ENCODE assay signal across 7 cellular contexts in genomic region chr1:119139393-119139792, GRCh38. TPM values are rescaled to one million over a fixed set of nuclear protein-coding genes. Genes with fewer than 3 reads are reported as not detected.
DNase-seq lines count a peak whose midpoint lies in the region; ATAC-seq, FAIRE-seq and TF ChIP-seq lines count a peak whose summit lies in the region.

No MANE protein-coding gene starts in this region.

- TF ChIP-seq POLR2A in endothelial cell of umbilical vein (IDR thresholded peaks at IDR 0.05; ENCODE audit: low read depth, low read length): no peak

- no peak for FAIRE-seq in endothelial cell of umbilical vein (lab: Jason Lieb, UNC)

- dilution Hi-C loops in endothelial cell of umbilical vein (cut with MboI; ENCODE audit: extremely low pct_ligation_motif_present, low sequenced_read_pairs): no loop called here

- POLR2A ChIA-PET in endothelial cell of umbilical vein (lab: Charles Lee): no interaction called here

- no TSS peak for BruUV-seq in endothelial cell of umbilical vein (replicated peaks; lab: Mats Ljungman, UMichigan)

- H3K36me3 ChIP-seq in OCI-LY3 (replicated peaks; ENCODE audit: low read depth, low read length) (no peaks in the 10 kb centered on the region), endothelial cell of umbilical vein (ENCODE audit: control insufficient read depth in 2 of 2, extremely low read depth in 1 of 2, insufficient read depth in 2 of 2, low read length in 2 of 2) (no peaks in the 10 kb centered on the region), skeletal muscle satellite cell (ENCODE audit: insufficient read depth, low read length) (no peaks in the 10 kb centered on the region)

- ATAC-seq in GM21723 (IDR thresholded peaks at IDR 0.05; ENCODE audit: unreplicated experiment): peak; percentile 28

- intact Hi-C loops in endothelial cell of umbilical vein (cut with micrococcal nuclease): no loop called here

- H3K9me3 ChIP-seq in OCI-LY3 (ENCODE audit: insufficient read depth, low read length) (no peaks in the 10 kb centered on the region), endothelial cell of umbilical vein (replicated peaks; ENCODE audit: control insufficient read depth, insufficient read depth, low read length) (no peaks in the 10 kb centered on the region), skeletal muscle satellite cell (replicated peaks; ENCODE audit: low read length) (no peaks in the 10 kb centered on the region)

- H3K4me2 ChIP-seq in OCI-LY3 (ENCODE audit: low read length) (peak overlapping the region; percentile 98), endothelial cell of umbilical vein (ENCODE audit: insufficient read depth, low read length) (peak overlapping the region; percentile 78), skeletal muscle satellite cell (ENCODE audit: low read length) (peak overlapping the region; percentile 87)

- peak overlapping the region; percentile 81 for H3K9ac ChIP-seq in OCI-LY3 (ENCODE audit: low read length)
- H3K9ac ChIP-seq in endothelial cell of umbilical vein (replicated peaks; ENCODE audit: extremely low read depth, insufficient read depth, low read length): peak overlapping the region; percentile 89
- H3K9ac ChIP-seq in skeletal muscle satellite cell (ENCODE audit: low read depth, low read length): peak overlapping the region; percentile 93

- peaks cover 12% of the 10 kb centered on the region for H3K4me1 ChIP-seq in OCI-LY3 (ENCODE audit: low read length)
- H3K4me1 ChIP-seq in endothelial cell of umbilical vein (ENCODE audit: control insufficient read depth, extremely low read depth, insufficient read depth, low read length): peaks cover 13% of the 10 kb centered on the region
- H3K4me1 ChIP-seq in skeletal muscle satellite cell (ENCODE audit: control insufficient read depth, insufficient read depth, low read length): peaks cover 25% of the 10 kb centered on the region

- no peaks in the 10 kb centered on the region for H4K20me1 ChIP-seq in OCI-LY3 (ENCODE audit: insufficient read depth, low read length)
- H4K20me1 ChIP-seq in endothelial cell of umbilical vein (replicated peaks; ENCODE audit: control insufficient read depth, extremely low read depth, insufficient read depth, low read length): no peaks in the 10 kb centered on the region

- H2AFZ ChIP-seq in OCI-LY3 (ENCODE audit: low read depth, low read length): peak overlapping the region; percentile 94; the same call in 1 of the 2 replicates
- H2AFZ ChIP-seq in endothelial cell of umbilical vein (ENCODE audit: low read depth, low read length): peak overlapping the region; percentile 87

- no peaks in the 10 kb centered on the region for H3K9me1 ChIP-seq in endothelial cell of umbilical vein (replicated peaks; ENCODE audit: control insufficient read depth, extremely low read depth, insufficient read depth, low read length)

- DNase-seq in endothelial cell of umbilical vein (ENCODE audit: low read depth, low spot score) (no peak), NCI-H187 (lab: John Stamatoyannopoulos, UW) (no peak), SKM-1 (lab: John Stamatoyannopoulos, UW; ENCODE audit: unreplicated experiment) (no peak)

- H3K4me3 ChIP-seq in GM08714 (ENCODE audit: low read length): peak overlapping the region; percentile 70
- peak overlapping the region; percentile 90 for H3K4me3 ChIP-seq in OCI-LY3 (ENCODE audit: low read length)
- H3K4me3 ChIP-seq in endothelial cell of umbilical vein (replicated peaks in 1 of 3; ENCODE audit: insufficient read depth in 1 of 3, low read depth in 1 of 3, low read length in 3 of 3): peak overlapping the region in 2 of 3 experiments; percentile 56 to 71
- H3K4me3 ChIP-seq in skeletal muscle satellite cell (ENCODE audit: low read length): peak overlapping the region; percentile 82

- H3K27me3 ChIP-seq in OCI-LY3 (ENCODE audit: low read depth, low read length) (no peaks in the 10 kb centered on the region), endothelial cell of umbilical vein (ENCODE audit: control insufficient read depth in 2 of 2, insufficient read depth in 2 of 2, low read length in 2 of 2) (no peaks in the 10 kb centered on the region), skeletal muscle satellite cell (ENCODE audit: control insufficient read depth, insufficient read depth, low read length) (no peaks in the 10 kb centered on the region)

- peaks cover 24% of the 10 kb centered on the region for H3K79me2 ChIP-seq in OCI-LY3 (ENCODE audit: low read length)
- H3K79me2 ChIP-seq in endothelial cell of umbilical vein (ENCODE audit: control insufficient read depth, insufficient read depth, low read length): no peaks in the 10 kb centered on the region

- H3K27ac ChIP-seq in OCI-LY3 (ENCODE audit: low read length) (peak overlapping the region; percentile 79; the same call in 1 of the 2 replicates), endothelial cell of umbilical vein (ENCODE audit: insufficient read depth, low read depth, low read length) (peak overlapping the region; percentile 89)

- CTCF ChIA-PET in endothelial cell of umbilical vein (lab: Charles Lee): no interaction called here

- TF ChIP-seq CTCF in OCI-LY3 (IDR thresholded peaks at IDR 0.05; ENCODE audit: low read depth, low read length) (no peak), endothelial cell of umbilical vein (IDR thresholded peaks at IDR 0.05; ENCODE audit: extremely low read depth in 1 of 2, insufficient read depth in 1 of 2, low read depth in 1 of 2, low read length in 2 of 2) (no peak)

TF ChIP-seq in endothelial cell of umbilical vein, 7 proteins besides CTCF, POLR2A, EP300 and RAD21:
- TF ChIP-seq MYC (IDR thresholded peaks at IDR 0.05; ENCODE audit: low read depth, low read length) (no peak), POLR2AphosphoS5 (IDR thresholded peaks at IDR 0.05; ENCODE audit: insufficient read depth, low read depth, low read length) (no peak), MAX (IDR thresholded peaks at IDR 0.05; ENCODE audit: insufficient read depth, insufficient read length) (no peak), JUN (IDR thresholded peaks at IDR 0.05; ENCODE audit: borderline replicate concordance, insufficient read depth, insufficient read length, low read depth) (no peak), EZH2 (IDR thresholded peaks at IDR 0.05; ENCODE audit: borderline replicate concordance, low read depth, low read length, severe bottlenecking) (no peak), GATA2 (IDR thresholded peaks at IDR 0.05; ENCODE audit: insufficient read depth, insufficient read length, low read depth, low read length) (no peak), FOS (IDR thresholded peaks at IDR 0.05; ENCODE audit: borderline replicate concordance, insufficient read depth, low read length) (no peak)

RNA-seq across cellular contexts. Expression of gene WARS2, which starts 1.1 kb away (rescaled TPM):
- total RNA-seq in endothelial cell of umbilical vein: 11.8 and 13.1 TPM in 2 replicates
- 5.2 and 5.9 TPM in 2 replicates for polyA plus RNA-seq in endothelial cell of umbilical vein
- 8.7 and 8.9 TPM in 2 replicates for polyA plus RNA-seq in endothelial cell of umbilical vein (2011; cell fraction: cytosol; rRNA removed)
- 10.8 and 12.0 TPM in 2 replicates for polyA plus RNA-seq in endothelial cell of umbilical vein (2011; cell fraction: nucleus; rRNA removed)
- 7.6 and 11.6 TPM in 2 replicates for polyA plus RNA-seq in endothelial cell of umbilical vein (2012)
- 13.0 and 14.4 TPM in 2 replicates for polyA minus RNA-seq in endothelial cell of umbilical vein
- 21.4 TPM for polyA minus RNA-seq in endothelial cell of umbilical vein (2011; cell fraction: cytosol; rRNA and poly(A)+ RNA removed)
- 30.1 and 39.9 TPM in 2 replicates for polyA minus RNA-seq in endothelial cell of umbilical vein (2011; cell fraction: nucleus; rRNA and poly(A)+ RNA removed)
- 15.3 and 16.0 TPM in 2 replicates for total RNA-seq in skeletal muscle satellite cell (2012; rRNA removed)
